11 cellular contexts compared by ENCODE assay signal in the genomic region with DNA sequence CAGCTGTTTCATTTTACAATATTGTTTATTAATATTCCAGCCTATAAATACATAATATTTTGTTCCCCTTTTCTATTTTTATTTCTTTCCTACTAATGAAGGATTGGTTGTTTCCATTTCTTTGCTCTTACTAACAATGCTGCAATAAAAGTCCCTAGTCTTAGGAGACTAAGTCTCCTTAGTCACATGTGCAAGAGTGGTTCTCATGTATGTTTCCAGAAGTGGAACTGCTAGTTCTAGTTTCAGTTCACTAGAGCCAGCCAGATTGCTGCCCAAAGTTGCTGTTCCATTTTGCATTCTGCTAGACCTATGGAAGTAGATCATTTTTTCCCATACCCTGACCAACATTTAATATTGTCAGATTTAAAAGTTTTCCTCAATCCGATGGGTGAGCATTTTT.
DNase-seq lines count a peak whose midpoint lies in the region; ATAC-seq and TF ChIP-seq lines count a peak whose summit lies in the region.
"Had no signal": no experiment of that assay in that cellular context is flagged by ENCODE, and none has a peak within 500 bp of the region (broad histone marks: within the 10 kb centered on the region; RNA-seq: fewer than 3 reads in every experiment).

No MANE protein-coding gene starts in this region.

- no peaks in the 10 kb centered on the region for H3K36me3 Mint-ChIP-seq in dendritic cell treated with granulocyte-macrophage colony-stimulating factor and Interleukin-4, amounts not matched to agents 40 ng/mL and 50 ng/mL, for 4 days (ENCODE audit: low read depth)

- peak overlapping the region; percentile 32 for H3K27ac Mint-ChIP-seq in dendritic cell treated with granulocyte-macrophage colony-stimulating factor and Interleukin-4, amounts not matched to agents 40 ng/mL and 50 ng/mL, for 4 days

- no peaks in the 10 kb centered on the region for H3K27me3 Mint-ChIP-seq in dendritic cell treated with granulocyte-macrophage colony-stimulating factor and Interleukin-4, amounts not matched to agents 40 ng/mL and 50 ng/mL, for 4 days

- no peaks in the 10 kb centered on the region for H3K9me3 Mint-ChIP-seq in dendritic cell treated with granulocyte-macrophage colony-stimulating factor and Interleukin-4, amounts not matched to agents 40 ng/mL and 50 ng/mL, for 4 days

- TF ChIP-seq CTCF in coronary artery (IDR thresholded peaks at IDR 0.05), result no peak

- H3K4me3 ChIP-seq in coronary artery, result no peak overlapping the region
- H3K4me3 ChIP-seq: BLaER1 had no signal

- peaks cover 11% of the 10 kb centered on the region for H3K4me1 Mint-ChIP-seq in dendritic cell treated with granulocyte-macrophage colony-stimulating factor and Interleukin-4, amounts not matched to agents 40 ng/mL and 50 ng/mL, for 4 days (ENCODE audit: low read depth)

- H3K4me3 Mint-ChIP-seq in dendritic cell treated with granulocyte-macrophage colony-stimulating factor and Interleukin-4, amounts not matched to agents 40 ng/mL and 50 ng/mL, for 4 days, result no peak overlapping the region

- DNase-seq in coronary artery (ENCODE audit: low spot score), result no peak
- DNase-seq: activated T-cell treated with anti-CD3 and anti-CD28 coated beads for 4 hours, kidney glomerular epithelial cell had no signal

- no peak overlapping the region for H3K27ac ChIP-seq in coronary artery
- H3K27ac ChIP-seq: BLaER1 had no signal

- ATAC-seq in GM18502 (IDR thresholded peaks at IDR 0.05; ENCODE audit: poor library complexity, unreplicated experiment), result peak; percentile 91
- ATAC-seq in GM21528 (IDR thresholded peaks at IDR 0.05; ENCODE audit: low FRiP score, unreplicated experiment), result peak; percentile 80
- peak; percentile 71 for ATAC-seq in HG03280 (IDR thresholded peaks at IDR 0.05; ENCODE audit: unreplicated experiment)
- ATAC-seq in GM19023 (IDR thresholded peaks at IDR 0.05; ENCODE audit: unreplicated experiment), result no peak
- no peak for ATAC-seq in GM21737 (IDR thresholded peaks at IDR 0.05; ENCODE audit: unreplicated experiment)
- no peak for ATAC-seq in GM19452 (IDR thresholded peaks at IDR 0.05; ENCODE audit: unreplicated experiment)

- intact Hi-C loops in dendritic cell treated with granulocyte-macrophage colony-stimulating factor and Interleukin-4, amounts not matched to agents 40 ng/mL and 50 ng/mL, for 4 days (cut with micrococcal nuclease), result no loop called here

Comparison
In these comparisons a context has a peak if more than half of its experiments do, and no peak if none do; other contexts are left out.
1. ATAC-seq: peak in GM18502 (single experiment), GM21528 (single experiment) and HG03280 (single experiment); none in GM19023 (single experiment), GM21737 (single experiment) and GM19452 (single experiment).